ENCODE assay signal across 15 cellular contexts in genomic region chr4:110092646-110093045, GRCh38.
A peak's percentile ranks its signal among the peaks of the same experiment; 100 is the strongest.
DNase-seq lines count a peak whose midpoint lies in the region; ATAC-seq lines count a peak whose summit lies in the region.
"Had no signal": no experiment of that assay in that cellular context is flagged by ENCODE, and none has a peak within 500 bp of the region (broad histone marks: within the 10 kb centered on the region; RNA-seq: fewer than 3 reads in every experiment).

No MANE protein-coding gene starts in this region.

- H3K9me2 ChIP-seq in Karpas-422 (replicated peaks; ENCODE audit: insufficient read depth, low read length): no peaks in the 10 kb centered on the region

- no peak overlapping the region for H3K4me2 ChIP-seq in Karpas-422 (ENCODE audit: low read depth, low read length, poor library complexity, severe bottlenecking)

- H3K4me1 ChIP-seq in Karpas-422 (ENCODE audit: low read length) (peaks cover 53% of the 10 kb centered on the region), aorta (ENCODE audit: control insufficient read depth in 1 of 2, insufficient read depth in 2 of 2, low read length in 2 of 2) (peaks cover 0 to 2% of the 10 kb centered on the region in 2 donors)
- H3K4me1 ChIP-seq: Caco-2 had no signal

- no peaks in the 10 kb centered on the region for H4K20me1 ChIP-seq in Karpas-422 (ENCODE audit: insufficient read depth, low read depth, low read length)

- H3K27me3 ChIP-seq in Karpas-422 (ENCODE audit: low read length) (no peaks in the 10 kb centered on the region), aorta (ENCODE audit: control insufficient read depth in 1 of 2, insufficient read depth in 2 of 2, low read length in 1 of 2) (no peaks in the 10 kb centered on the region)

- H3K36me3 ChIP-seq in Karpas-422 (ENCODE audit: insufficient read depth, low read length): peaks cover 15% of the 10 kb centered on the region; the same call in 1 of the 2 replicates
- no peaks in the 10 kb centered on the region for H3K36me3 ChIP-seq in aorta (ENCODE audit: control insufficient read depth in 1 of 2, insufficient read depth in 2 of 2, low read length in 1 of 2)

- no peak overlapping the region for H3K9ac ChIP-seq in Karpas-422 (ENCODE audit: low read length)

- H3K27ac ChIP-seq in Karpas-422 (ENCODE audit: low read length): peak overlapping the region; percentile 5; the same call in 1 of the 2 replicates
- no peak overlapping the region for H3K27ac ChIP-seq in aorta (ENCODE audit: low read depth in 1 of 2, low read length in 2 of 2)
- H3K27ac ChIP-seq: C4-2B had no signal

- no peak overlapping the region for H3K4me3 ChIP-seq in Karpas-422 (ENCODE audit: low read length)
- no peak overlapping the region for H3K4me3 ChIP-seq in aorta (ENCODE audit: low read length in 2 of 2)

- intact Hi-C loops in aorta (cut with DNase I): no loop called here

- WGBS in aorta, 2 donors: 91 to 94% methylated on average over 4 of the region's 4 CpGs

- H3K9me3 ChIP-seq in Karpas-422 (ENCODE audit: low read length) (no peaks in the 10 kb centered on the region), aorta (ENCODE audit: control insufficient read depth, low read length) (no peaks in the 10 kb centered on the region)
- H3K9me3 ChIP-seq: Caco-2 had no signal

- DNase-seq in Karpas-422 (no peak), amniotic epithelial cell (ENCODE audit: low read depth) (peak; percentile 51), iris pigment epithelial cell (ENCODE audit: low read depth) (peak; percentile 48), UCSD-AML1 (lab: John Stamatoyannopoulos, UW; ENCODE audit: unreplicated experiment) (no peak), aorta (no peak)
- DNase-seq: AML-193; Caco-2; CD4-positive, alpha-beta T cell; GOT3; H7; HFFc6 had no signal

- no peak overlapping the region for H2AFZ ChIP-seq in Karpas-422 (ENCODE audit: low read length)

- peaks cover 77% of the 10 kb centered on the region for H3K79me2 ChIP-seq in Karpas-422 (ENCODE audit: low read length)

- ATAC-seq in GM21723 (IDR thresholded peaks at IDR 0.05; ENCODE audit: unreplicated experiment): no peak
- no peak for ATAC-seq in aorta (ENCODE audit: low FRiP score)
- ATAC-seq: HCT116, HepG2 had no signal

Comparison
In these comparisons a context has a peak if more than half of its experiments do, and no peak if none do; other contexts are left out.
1. DNase-seq: peak in amniotic epithelial cell (single experiment) and iris pigment epithelial cell (single experiment); none in Karpas-422 (single experiment), UCSD-AML1 (single experiment) and aorta (0 of 2).